Comparison of ENCODE assay signal across 12 cellular contexts in genomic region chr9:112048924-112049785, GRCh38.
A peak's percentile ranks its signal among the peaks of the same experiment; 100 is the strongest.
DNase-seq lines count a peak whose midpoint lies in the region; ATAC-seq, FAIRE-seq and TF ChIP-seq lines count a peak whose summit lies in the region.
"Had no signal": no experiment of that assay in that cellular context is flagged by ENCODE, and none has a peak within 500 bp of the region (broad histone marks: within the 10 kb centered on the region; RNA-seq: fewer than 3 reads in every experiment).

No MANE protein-coding gene starts in this region.

- TF ChIP-seq CTCF in kidney (IDR thresholded peaks at IDR 0.05; ENCODE audit: borderline replicate concordance, extremely low read depth, insufficient read depth) (no peak), D721Med (IDR thresholded peaks at IDR 0.05; ENCODE audit: insufficient read depth, missing control alignments) (no peak)

- intact Hi-C loops in kidney (cut with DNase I): no loop called here

- DNase-seq in amniotic stem cell (lab: John Stamatoyannopoulos, UW) (peak; percentile 28), kidney (no peak), D721Med (ENCODE audit: insufficient read length, low spot score) (no peak), NCI-H82 treated with DMSO at 0.1 percent for 48 hours (lab: John Stamatoyannopoulos, UW; ENCODE audit: unreplicated experiment) (no peak), OCI-M1 (lab: John Stamatoyannopoulos, UW) (no peak)
- DNase-seq: activated CD4-positive, alpha-beta T cell treated with anti-CD3 and anti-CD28 coated beads for 1 hour; activated naive CD4-positive, alpha-beta T cell treated with anti-CD3 and anti-CD28 coated beads, Interleukin-2, amount 10 ng/mL, durations not matched to agents 7 days and 5 days had no signal

- H3K9ac ChIP-seq in kidney (ENCODE audit: low read length in 2 of 2): peak overlapping the region in 1 of 2 donors; percentile 22
- no peak overlapping the region for H3K9ac ChIP-seq in stomach smooth muscle (ENCODE audit: low read length in 2 of 2)

- TF ChIP-seq RAD21 in Ishikawa (IDR thresholded peaks at IDR 0.05; ENCODE audit: low read depth): no peak

- peak overlapping the region; percentile 75 to 84 for H3K27ac ChIP-seq in kidney (ENCODE audit: low read depth in 2 of 2, low read length in 2 of 2)
- peak overlapping the region; percentile 24 for H3K27ac ChIP-seq in stomach smooth muscle (ENCODE audit: low read length)
- H3K27ac ChIP-seq: epithelial cell of prostate had no signal

- H3K27me3 ChIP-seq in stomach smooth muscle (ENCODE audit: control insufficient read depth in 1 of 2, insufficient read depth in 2 of 2, low read length in 2 of 2): no peaks in the 10 kb centered on the region

- TF ChIP-seq EP300 in Ishikawa (IDR thresholded peaks at IDR 0.05; ENCODE audit: borderline replicate concordance): no peak

- FAIRE-seq in kidney (lab: Jason Lieb, UNC) (no peak), D721Med (lab: Jason Lieb, UNC) (no peak)

- H3K9me3 ChIP-seq in kidney (ENCODE audit: control insufficient read depth in 1 of 2, low read length in 2 of 2) (no peaks in the 10 kb centered on the region), stomach smooth muscle (ENCODE audit: control insufficient read depth in 2 of 2, low read length in 2 of 2) (no peaks in the 10 kb centered on the region)

- peaks cover 16 to 28% of the 10 kb centered on the region in 2 donors for H3K4me1 ChIP-seq in kidney (ENCODE audit: control insufficient read depth in 1 of 2, insufficient read depth in 1 of 2, low read depth in 1 of 2, low read length in 2 of 2)
- H3K4me1 ChIP-seq in stomach smooth muscle (ENCODE audit: control insufficient read depth, insufficient read depth, low read length): peaks cover 20% of the 10 kb centered on the region

- H3K4me3 ChIP-seq in kidney (ENCODE audit: low read length in 2 of 2): no peak overlapping the region
- H3K4me3 ChIP-seq in stomach smooth muscle (ENCODE audit: low read length in 2 of 2): no peak overlapping the region

- H3K36me3 ChIP-seq in kidney (ENCODE audit: control insufficient read depth in 1 of 2, insufficient read depth in 2 of 2, low read length in 2 of 2): no peaks in the 10 kb centered on the region
- no peaks in the 10 kb centered on the region for H3K36me3 ChIP-seq in stomach smooth muscle (ENCODE audit: control insufficient read depth in 2 of 2, insufficient read depth in 2 of 2, low read length in 2 of 2)

- no peak for ATAC-seq in GM21390 (IDR thresholded peaks at IDR 0.05; ENCODE audit: unreplicated experiment)
- ATAC-seq: stimulated activated effector memory CD8-positive, alpha-beta T cell treated with anti-CD3 and anti-CD28 coated beads, Interleukin-12 subunit alpha, Interleukin-12 subunit beta, amount 100 ng/mL, for 72 hours had no signal

TF ChIP-seq in Ishikawa, 13 proteins besides CTCF, POLR2A, EP300 and RAD21:
- TF ChIP-seq YY1 (IDR thresholded peaks at IDR 0.05; ENCODE audit: low read depth): no peak
- peak; percentile 54; the same call in 1 of the 2 replicates for TF ChIP-seq NFIC (IDR thresholded peaks at IDR 0.05)
- no peak for TF ChIP-seq TCF12 (IDR thresholded peaks at IDR 0.05; ENCODE audit: low read depth)
